In the genomic region with DNA sequence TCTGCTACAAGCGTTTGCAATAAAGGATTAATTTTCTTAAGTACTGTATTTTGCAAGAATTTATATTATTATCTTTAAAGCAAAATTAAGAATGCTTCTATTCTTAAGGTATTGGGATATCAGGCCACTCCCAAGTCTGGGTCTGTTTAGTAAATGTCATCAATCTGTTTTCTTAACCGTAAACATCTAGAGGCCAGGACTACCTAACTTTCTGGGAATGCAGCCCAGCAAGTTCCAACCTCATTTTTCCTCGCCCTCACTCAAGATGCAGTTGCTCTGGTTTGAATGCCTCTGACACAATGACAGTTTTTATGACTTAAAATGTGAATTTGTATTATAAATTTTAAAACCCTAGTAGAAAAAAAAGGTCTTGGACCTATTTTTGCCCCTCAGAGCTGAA, we compare ENCODE assay signal across 1 cellular context.
TF ChIP-seq lines count a peak whose summit lies in the region.

No MANE protein-coding gene starts in this region.

TF ChIP-seq in IMR-90, 13 proteins besides CTCF, POLR2A, EP300 and RAD21:
- TF ChIP-seq MAFK (IDR thresholded peaks at IDR 0.05; ENCODE audit: low read depth, low read length), result no peak
- no peak for TF ChIP-seq RFX5 (IDR thresholded peaks at IDR 0.05; ENCODE audit: low read depth, low read length)
- no peak for TF ChIP-seq BHLHE40 (IDR thresholded peaks at IDR 0.05; ENCODE audit: low read depth, low read length)
